Comparison of ENCODE assay signal across 10 cellular contexts in genomic region chr1:3290438-3290837, GRCh38.
"Had no signal": no experiment of that assay in that cellular context is flagged by ENCODE, and none has a peak within 500 bp of the region (broad histone marks: within the 10 kb centered on the region; RNA-seq: fewer than 3 reads in every experiment).

No MANE protein-coding gene starts in this region.

- H3K4me3 ChIP-seq: GM23248, GM23338, HAP-1 had no signal

- FAIRE-seq: H54 had no signal

- H2AFZ ChIP-seq: GM23248, GM23338 had no signal

- H3K27ac ChIP-seq: GM23248 had no signal

- H3K4me2 ChIP-seq: GM23338 had no signal

- H3K9me3 ChIP-seq: HAP-1 had no signal

- H3K36me3 ChIP-seq: HAP-1 had no signal

- ATAC-seq: GM23338, HCT116 had no signal

- H3K9ac ChIP-seq: GM23248 had no signal

- DNase-seq: GOT3, H7, H9, HCEC 1CT, HFFc6 had no signal
